1 cellular context compared by ENCODE assay signal in the genomic region with DNA sequence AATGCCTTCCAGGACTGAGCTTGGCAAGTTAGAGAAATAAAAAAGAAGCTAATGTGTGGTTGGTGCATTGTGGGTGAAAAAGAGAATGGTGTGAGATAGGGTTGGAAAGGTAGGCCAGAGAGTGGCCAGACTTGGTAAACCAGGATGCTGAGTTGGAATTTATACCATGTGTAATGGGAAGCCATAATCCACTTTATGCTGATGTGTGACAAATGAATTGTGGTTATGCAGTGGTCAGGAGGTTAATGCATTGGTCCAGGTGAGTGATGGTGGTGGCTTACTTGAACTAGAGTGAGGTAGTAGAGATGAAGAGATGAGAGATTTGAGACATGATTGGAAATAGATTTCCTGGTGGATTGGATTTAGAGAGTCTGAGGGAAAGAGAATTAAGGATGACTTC.
TF ChIP-seq lines count a peak whose summit lies in the region.

No MANE protein-coding gene starts in this region.

TF ChIP-seq in HCT116, 20 proteins besides CTCF, POLR2A, EP300 and RAD21:
- TF ChIP-seq EZH2 (IDR thresholded peaks at IDR 0.05): no peak
- no peak for TF ChIP-seq CEBPB (IDR thresholded peaks at IDR 0.05; ENCODE audit: low read depth)
- TF ChIP-seq EGR1 (IDR thresholded peaks at IDR 0.05; ENCODE audit: low read depth): no peak
- TF ChIP-seq, protein P1, sequence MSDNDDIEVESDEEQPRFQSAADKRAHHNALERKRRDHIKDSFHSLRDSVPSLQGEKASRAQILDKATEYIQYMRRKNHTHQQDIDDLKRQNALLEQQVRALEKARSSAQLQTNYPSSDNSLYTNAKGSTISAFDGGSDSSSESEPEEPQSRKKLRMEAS (IDR thresholded peaks at IDR 0.05): no peak
- no peak for TF ChIP-seq EZH2phosphoT487 (IDR thresholded peaks at IDR 0.05; ENCODE audit: borderline replicate concordance)
- no peak for TF ChIP-seq ZNF274 (IDR thresholded peaks at IDR 0.05; ENCODE audit: low read depth, low read length)
- no peak for TF ChIP-seq TCF7L2 (IDR thresholded peaks at IDR 0.05; ENCODE audit: borderline replicate concordance, extremely low read depth, insufficient read depth, insufficient read length)
- no peak for TF ChIP-seq JUND (IDR thresholded peaks at IDR 0.05)
- TF ChIP-seq CBX3 (IDR thresholded peaks at IDR 0.05; ENCODE audit: low read depth): no peak
- TF ChIP-seq FOSL1 (IDR thresholded peaks at IDR 0.05; ENCODE audit: low read depth): no peak
- TF ChIP-seq, protein P2, sequence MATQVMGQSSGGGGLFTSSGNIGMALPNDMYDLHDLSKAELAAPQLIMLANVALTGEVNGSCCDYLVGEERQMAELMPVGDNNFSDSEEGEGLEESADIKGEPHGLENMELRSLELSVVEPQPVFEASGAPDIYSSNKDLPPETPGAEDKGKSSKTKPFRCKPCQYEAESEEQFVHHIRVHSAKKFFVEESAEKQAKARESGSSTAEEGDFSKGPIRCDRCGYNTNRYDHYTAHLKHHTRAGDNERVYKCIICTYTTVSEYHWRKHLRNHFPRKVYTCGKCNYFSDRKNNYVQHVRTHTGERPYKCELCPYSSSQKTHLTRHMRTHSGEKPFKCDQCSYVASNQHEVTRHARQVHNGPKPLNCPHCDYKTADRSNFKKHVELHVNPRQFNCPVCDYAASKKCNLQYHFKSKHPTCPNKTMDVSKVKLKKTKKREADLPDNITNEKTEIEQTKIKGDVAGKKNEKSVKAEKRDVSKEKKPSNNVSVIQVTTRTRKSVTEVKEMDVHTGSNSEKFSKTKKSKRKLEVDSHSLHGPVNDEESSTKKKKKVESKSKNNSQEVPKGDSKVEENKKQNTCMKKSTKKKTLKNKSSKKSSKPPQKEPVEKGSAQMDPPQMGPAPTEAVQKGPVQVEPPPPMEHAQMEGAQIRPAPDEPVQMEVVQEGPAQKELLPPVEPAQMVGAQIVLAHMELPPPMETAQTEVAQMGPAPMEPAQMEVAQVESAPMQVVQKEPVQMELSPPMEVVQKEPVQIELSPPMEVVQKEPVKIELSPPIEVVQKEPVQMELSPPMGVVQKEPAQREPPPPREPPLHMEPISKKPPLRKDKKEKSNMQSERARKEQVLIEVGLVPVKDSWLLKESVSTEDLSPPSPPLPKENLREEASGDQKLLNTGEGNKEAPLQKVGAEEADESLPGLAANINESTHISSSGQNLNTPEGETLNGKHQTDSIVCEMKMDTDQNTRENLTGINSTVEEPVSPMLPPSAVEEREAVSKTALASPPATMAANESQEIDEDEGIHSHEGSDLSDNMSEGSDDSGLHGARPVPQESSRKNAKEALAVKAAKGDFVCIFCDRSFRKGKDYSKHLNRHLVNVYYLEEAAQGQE (IDR thresholded peaks at IDR 0.05; ENCODE audit: low read depth): no peak
- TF ChIP-seq POLR2AphosphoS5 (IDR thresholded peaks at IDR 0.05; ENCODE audit: low read depth, low read length): no peak
- no peak for TF ChIP-seq SP1 (IDR thresholded peaks at IDR 0.05; ENCODE audit: low read depth)
- TF ChIP-seq ELF1 (IDR thresholded peaks at IDR 0.05; ENCODE audit: borderline replicate concordance, low read depth): no peak
- no peak for TF ChIP-seq SRF (IDR thresholded peaks at IDR 0.05; ENCODE audit: low read depth)
- TF ChIP-seq, protein P3, sequence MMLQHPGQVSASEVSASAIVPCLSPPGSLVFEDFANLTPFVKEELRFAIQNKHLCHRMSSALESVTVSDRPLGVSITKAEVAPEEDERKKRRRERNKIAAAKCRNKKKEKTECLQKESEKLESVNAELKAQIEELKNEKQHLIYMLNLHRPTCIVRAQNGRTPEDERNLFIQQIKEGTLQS (IDR thresholded peaks at IDR 0.05): no peak
- no peak for TF ChIP-seq YY1 (IDR thresholded peaks at IDR 0.05; ENCODE audit: extremely low read depth, insufficient replicate concordance, low read depth, low read length)
- TF ChIP-seq, protein P4, sequence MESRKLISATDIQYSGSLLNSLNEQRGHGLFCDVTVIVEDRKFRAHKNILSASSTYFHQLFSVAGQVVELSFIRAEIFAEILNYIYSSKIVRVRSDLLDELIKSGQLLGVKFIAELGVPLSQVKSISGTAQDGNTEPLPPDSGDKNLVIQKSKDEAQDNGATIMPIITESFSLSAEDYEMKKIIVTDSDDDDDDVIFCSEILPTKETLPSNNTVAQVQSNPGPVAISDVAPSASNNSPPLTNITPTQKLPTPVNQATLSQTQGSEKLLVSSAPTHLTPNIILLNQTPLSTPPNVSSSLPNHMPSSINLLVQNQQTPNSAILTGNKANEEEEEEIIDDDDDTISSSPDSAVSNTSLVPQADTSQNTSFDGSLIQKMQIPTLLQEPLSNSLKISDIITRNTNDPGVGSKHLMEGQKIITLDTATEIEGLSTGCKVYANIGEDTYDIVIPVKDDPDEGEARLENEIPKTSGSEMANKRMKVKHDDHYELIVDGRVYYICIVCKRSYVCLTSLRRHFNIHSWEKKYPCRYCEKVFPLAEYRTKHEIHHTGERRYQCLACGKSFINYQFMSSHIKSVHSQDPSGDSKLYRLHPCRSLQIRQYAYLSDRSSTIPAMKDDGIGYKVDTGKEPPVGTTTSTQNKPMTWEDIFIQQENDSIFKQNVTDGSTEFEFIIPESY (IDR thresholded peaks at IDR 0.05; ENCODE audit: extremely low read depth, insufficient replicate concordance, low read length): no peak
TF ChIP-seq in HCT116: peak in this region for 0.
